8 cellular contexts compared by ENCODE assay signal in genomic region chr2:174335605-174336402, GRCh38. TPM values are rescaled to one million over a fixed set of nuclear protein-coding genes. Genes with fewer than 3 reads are reported as not detected.
DNase-seq lines count a peak whose midpoint lies in the region; ATAC-seq, FAIRE-seq and TF ChIP-seq lines count a peak whose summit lies in the region.

No MANE protein-coding gene starts in this region.

- FAIRE-seq in bronchial epithelial cell (lab: Jason Lieb, UNC): no peak

- peaks cover 0 to 5% (median 4%) of the 10 kb centered on the region in 3 donors for H3K36me3 Mint-ChIP-seq in naive thymus-derived CD8-positive, alpha-beta T cell

- H3K27ac ChIP-seq in SK-N-SH (ENCODE audit: low read depth in 2 of 2, low read length in 1 of 2): no peak overlapping the region

- POLR2A ChIA-PET in SK-N-SH (lab: Yijun Ruan, JAX): no interaction called here
- POLR2A ChIA-PET in naive thymus-derived CD8-positive, alpha-beta T cell (lab: Charles Lee): interaction anchor here (1.9 kb wide), 1 partner anchor 10 kb away, joined by 7 read pairs; no protein-coding TSS in a partner anchor

- H3K4me2 ChIP-seq in SK-N-SH: peak overlapping the region; percentile 69

- TF ChIP-seq CTCF in SK-N-SH (IDR thresholded peaks at IDR 0.05) (no peak), bronchial epithelial cell (IDR thresholded peaks at IDR 0.05; ENCODE audit: insufficient read depth, low read length, severe bottlenecking) (no peak)

- no peak; the same call in 2 of the 3 replicates for ATAC-seq in SK-N-SH treated with all-trans-retinoic acid at 6 μM for 48 hours
- peak; percentile 4 to 6 for ATAC-seq in naive thymus-derived CD8-positive, alpha-beta T cell
- no peak for ATAC-seq in GM19452 (IDR thresholded peaks at IDR 0.05; ENCODE audit: unreplicated experiment)
- ATAC-seq in GM18858 (IDR thresholded peaks at IDR 0.05; ENCODE audit: unreplicated experiment): no peak

- no peak for TF ChIP-seq EP300 in SK-N-SH (IDR thresholded peaks at IDR 0.05; ENCODE audit: borderline replicate concordance in 1 of 2, low read depth in 1 of 2, low read length in 1 of 2)

- H3K9ac ChIP-seq in SK-N-SH: no peak overlapping the region

- H3K4me3 ChIP-seq in SK-N-SH (ENCODE audit: low read depth in 2 of 2, low read length in 1 of 2) (peak overlapping the region; percentile 11 to 17; a peak in 2 of 4 replicates), bronchial epithelial cell (ENCODE audit: low read depth, low read length) (peak overlapping the region; percentile 10)

- TF ChIP-seq RAD21 in SK-N-SH (IDR thresholded peaks at IDR 0.05; ENCODE audit: low read length): no peak

- H4K20me1 ChIP-seq in SK-N-SH (ENCODE audit: insufficient read depth): peaks cover 21% of the 10 kb centered on the region

- peak overlapping the region in 3 of 10 donors; percentile 74 to 82 (median 80) for H3K27ac Mint-ChIP-seq in naive thymus-derived CD8-positive, alpha-beta T cell

- CTCF ChIA-PET in SK-N-SH (lab: Yijun Ruan, JAX): interaction anchor here (0.7 to 2.6 kb wide), 7 partner anchors 10 to 1529 kb away, joined by 3 to 8 read pairs (median 3); no protein-coding TSS in a partner anchor

- peaks cover 0 to 14% (median 0%) of the 10 kb centered on the region in 9 donors for H3K9me3 Mint-ChIP-seq in naive thymus-derived CD8-positive, alpha-beta T cell

- no peak overlapping the region; the same call in 1 of the 2 replicates for H2AFZ ChIP-seq in SK-N-SH (ENCODE audit: low read depth)

- H3K9me2 ChIP-seq in SK-N-SH: no peaks in the 10 kb centered on the region

- peaks cover 38 to 73% (median 65%) of the 10 kb centered on the region in 5 donors for H3K27me3 Mint-ChIP-seq in naive thymus-derived CD8-positive, alpha-beta T cell

- no peaks in the 10 kb centered on the region for H3K79me2 ChIP-seq in SK-N-SH (ENCODE audit: insufficient read depth)

- H3K4me3 Mint-ChIP-seq in naive thymus-derived CD8-positive, alpha-beta T cell: peak overlapping the region; percentile 40 to 77 (median 68)

- no peaks in the 10 kb centered on the region for H3K9me3 ChIP-seq in SK-N-SH

- DNase-seq in SK-N-SH (peak; percentile 72), NCI-H1105 treated with DMSO at 0.1 percent for 48 hours (lab: John Stamatoyannopoulos, UW) (peak; percentile 49), bronchial epithelial cell (ENCODE audit: low read depth) (no peak), NCI-H446 (lab: John Stamatoyannopoulos, UW) (no peak)
- peak in 5 of 10 donors; percentile 27 to 63 (median 41) for DNase-seq in naive thymus-derived CD8-positive, alpha-beta T cell

- H3F3A ChIP-seq in SK-N-SH (replicated peaks; ENCODE audit: insufficient read depth): peaks cover 4% of the 10 kb centered on the region

- H3K36me3 ChIP-seq in SK-N-SH (replicated peaks in 1 of 2; ENCODE audit: control insufficient read depth in 1 of 2, insufficient read depth in 2 of 2, low read length in 1 of 2) (no peaks in the 10 kb centered on the region), bronchial epithelial cell (ENCODE audit: control insufficient read depth, insufficient read depth, low read length) (no peaks in the 10 kb centered on the region)

- H3K27me3 ChIP-seq in SK-N-SH (ENCODE audit: insufficient read depth): peaks cover 97% of the 10 kb centered on the region
- peaks cover 81% of the 10 kb centered on the region for H3K27me3 ChIP-seq in bronchial epithelial cell (ENCODE audit: control insufficient read depth, insufficient read depth, low read length)

- WGBS in SK-N-SH (ENCODE audit: low lambda C conversion rate): 2% methylated on average over 42 of the region's 79 CpGs

- H3K4me1 Mint-ChIP-seq in naive thymus-derived CD8-positive, alpha-beta T cell: peaks cover 17 to 50% (median 39%) of the 10 kb centered on the region in 4 donors

- H3K4me1 ChIP-seq in SK-N-SH (ENCODE audit: control insufficient read depth in 1 of 2, insufficient read depth in 2 of 2, low read depth in 1 of 2, low read length in 1 of 2): peaks cover 0 to 33% of the 10 kb centered on the region in 2 experiments; a peak in 1 of 4 replicates

TF ChIP-seq in SK-N-SH, 30 proteins besides CTCF, POLR2A, EP300 and RAD21:
- peak; percentile 100; the same call in 1 of the 2 replicates for TF ChIP-seq EZH2phosphoT487 (IDR thresholded peaks at IDR 0.05; ENCODE audit: borderline replicate concordance, low read depth)
- TF ChIP-seq, protein P1, sequence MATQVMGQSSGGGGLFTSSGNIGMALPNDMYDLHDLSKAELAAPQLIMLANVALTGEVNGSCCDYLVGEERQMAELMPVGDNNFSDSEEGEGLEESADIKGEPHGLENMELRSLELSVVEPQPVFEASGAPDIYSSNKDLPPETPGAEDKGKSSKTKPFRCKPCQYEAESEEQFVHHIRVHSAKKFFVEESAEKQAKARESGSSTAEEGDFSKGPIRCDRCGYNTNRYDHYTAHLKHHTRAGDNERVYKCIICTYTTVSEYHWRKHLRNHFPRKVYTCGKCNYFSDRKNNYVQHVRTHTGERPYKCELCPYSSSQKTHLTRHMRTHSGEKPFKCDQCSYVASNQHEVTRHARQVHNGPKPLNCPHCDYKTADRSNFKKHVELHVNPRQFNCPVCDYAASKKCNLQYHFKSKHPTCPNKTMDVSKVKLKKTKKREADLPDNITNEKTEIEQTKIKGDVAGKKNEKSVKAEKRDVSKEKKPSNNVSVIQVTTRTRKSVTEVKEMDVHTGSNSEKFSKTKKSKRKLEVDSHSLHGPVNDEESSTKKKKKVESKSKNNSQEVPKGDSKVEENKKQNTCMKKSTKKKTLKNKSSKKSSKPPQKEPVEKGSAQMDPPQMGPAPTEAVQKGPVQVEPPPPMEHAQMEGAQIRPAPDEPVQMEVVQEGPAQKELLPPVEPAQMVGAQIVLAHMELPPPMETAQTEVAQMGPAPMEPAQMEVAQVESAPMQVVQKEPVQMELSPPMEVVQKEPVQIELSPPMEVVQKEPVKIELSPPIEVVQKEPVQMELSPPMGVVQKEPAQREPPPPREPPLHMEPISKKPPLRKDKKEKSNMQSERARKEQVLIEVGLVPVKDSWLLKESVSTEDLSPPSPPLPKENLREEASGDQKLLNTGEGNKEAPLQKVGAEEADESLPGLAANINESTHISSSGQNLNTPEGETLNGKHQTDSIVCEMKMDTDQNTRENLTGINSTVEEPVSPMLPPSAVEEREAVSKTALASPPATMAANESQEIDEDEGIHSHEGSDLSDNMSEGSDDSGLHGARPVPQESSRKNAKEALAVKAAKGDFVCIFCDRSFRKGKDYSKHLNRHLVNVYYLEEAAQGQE (IDR thresholded peaks at IDR 0.05; ENCODE audit: low read depth, low read length): no peak

TF ChIP-seq in SK-N-SH treated with all-trans-retinoic acid at 6 μM for 48 hours, 23 proteins besides CTCF, POLR2A, EP300 and RAD21:
- TF ChIP-seq GLIS3 (CRISPR knock-in tag; IDR thresholded peaks at IDR 0.05) (no peak), ZFP30 (CRISPR knock-in tag; IDR thresholded peaks at IDR 0.05) (no peak), ISL1 (CRISPR knock-in tag; IDR thresholded peaks at IDR 0.05) (no peak), ZNF565 (CRISPR knock-in tag; conservative IDR thresholded peaks at IDR 0.05; ENCODE audit: low read depth) (no peak), CSDC2 (CRISPR knock-in tag; IDR thresholded peaks at IDR 0.05) (no peak), ESRRG (CRISPR knock-in tag; IDR thresholded peaks at IDR 0.05) (no peak), ARNTL (CRISPR knock-in tag; IDR thresholded peaks at IDR 0.05; ENCODE audit: borderline replicate concordance, low read depth) (no peak), OSR1 (CRISPR knock-in tag; IDR thresholded peaks at IDR 0.05) (no peak), RARB (CRISPR knock-in tag; IDR thresholded peaks at IDR 0.05) (no peak), TOX (CRISPR knock-in tag; IDR thresholded peaks at IDR 0.05; ENCODE audit: borderline replicate concordance) (no peak)
- TF ChIP-seq, protein P2, sequence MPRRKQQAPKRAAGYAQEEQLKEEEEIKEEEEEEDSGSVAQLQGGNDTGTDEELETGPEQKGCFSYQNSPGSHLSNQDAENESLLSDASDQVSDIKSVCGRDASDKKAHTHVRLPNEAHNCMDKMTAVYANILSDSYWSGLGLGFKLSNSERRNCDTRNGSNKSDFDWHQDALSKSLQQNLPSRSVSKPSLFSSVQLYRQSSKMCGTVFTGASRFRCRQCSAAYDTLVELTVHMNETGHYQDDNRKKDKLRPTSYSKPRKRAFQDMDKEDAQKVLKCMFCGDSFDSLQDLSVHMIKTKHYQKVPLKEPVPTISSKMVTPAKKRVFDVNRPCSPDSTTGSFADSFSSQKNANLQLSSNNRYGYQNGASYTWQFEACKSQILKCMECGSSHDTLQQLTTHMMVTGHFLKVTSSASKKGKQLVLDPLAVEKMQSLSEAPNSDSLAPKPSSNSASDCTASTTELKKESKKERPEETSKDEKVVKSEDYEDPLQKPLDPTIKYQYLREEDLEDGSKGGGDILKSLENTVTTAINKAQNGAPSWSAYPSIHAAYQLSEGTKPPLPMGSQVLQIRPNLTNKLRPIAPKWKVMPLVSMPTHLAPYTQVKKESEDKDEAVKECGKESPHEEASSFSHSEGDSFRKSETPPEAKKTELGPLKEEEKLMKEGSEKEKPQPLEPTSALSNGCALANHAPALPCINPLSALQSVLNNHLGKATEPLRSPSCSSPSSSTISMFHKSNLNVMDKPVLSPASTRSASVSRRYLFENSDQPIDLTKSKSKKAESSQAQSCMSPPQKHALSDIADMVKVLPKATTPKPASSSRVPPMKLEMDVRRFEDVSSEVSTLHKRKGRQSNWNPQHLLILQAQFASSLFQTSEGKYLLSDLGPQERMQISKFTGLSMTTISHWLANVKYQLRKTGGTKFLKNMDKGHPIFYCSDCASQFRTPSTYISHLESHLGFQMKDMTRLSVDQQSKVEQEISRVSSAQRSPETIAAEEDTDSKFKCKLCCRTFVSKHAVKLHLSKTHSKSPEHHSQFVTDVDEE (CRISPR knock-in tag; IDR thresholded peaks at IDR 0.05): no peak

RNA-seq across cellular contexts. Expression of gene SP9, which starts 1.1 kb away (rescaled TPM):
- polyA plus RNA-seq in SK-N-SH (2012; rRNA removed): not detected in 2 replicates
- not detected in 2 replicates for polyA plus RNA-seq in SK-N-SH (2012; cell fraction: cytosol; rRNA removed)
- not detected in 2 replicates for polyA plus RNA-seq in SK-N-SH (2012; cell fraction: nucleus; rRNA removed)
- total RNA-seq in bronchial epithelial cell: not detected in 2 replicates
- not detected for total RNA-seq in naive thymus-derived CD8-positive, alpha-beta T cell
- polyA plus RNA-seq in naive thymus-derived CD8-positive, alpha-beta T cell: not detected

RNA-seq across cellular contexts. Expression of gene SCRN3, which starts 59.7 kb away (rescaled TPM):
- polyA plus RNA-seq in SK-N-SH (2012; rRNA removed): 14.7 and 19.5 TPM in 2 replicates
- 20.5 and 24.7 TPM in 2 replicates for polyA plus RNA-seq in SK-N-SH (2012; cell fraction: cytosol; rRNA removed)
- polyA plus RNA-seq in SK-N-SH (2012; cell fraction: nucleus; rRNA removed): 15.7 and 21.6 TPM in 2 replicates
- 20.0 and 21.8 TPM in 2 replicates for total RNA-seq in bronchial epithelial cell
- total RNA-seq in naive thymus-derived CD8-positive, alpha-beta T cell: 10 to 100 TPM; 20.6 to 24.1 TPM
- polyA plus RNA-seq in naive thymus-derived CD8-positive, alpha-beta T cell: 10 to 100 TPM; 12.7 to 14.0 (median 13.1) TPM

Comparison
In these comparisons a context has a peak if more than half of its experiments do, and no peak if none do; other contexts are left out.
1. DNase-seq: peak in SK-N-SH (single experiment) and NCI-H1105 treated with DMSO at 0.1 percent for 48 hours (single experiment); none in bronchial epithelial cell (single experiment) and NCI-H446 (0 of 2).
2. ATAC-seq: peak in naive thymus-derived CD8-positive, alpha-beta T cell (2 of 2); none in SK-N-SH treated with all-trans-retinoic acid at 6 μM for 48 hours (single experiment), GM19452 (single experiment) and GM18858 (single experiment).